ENCODE assay signal across 24 cellular contexts in genomic region chr4:147854154-147854553, GRCh38.
DNase-seq lines count a peak whose midpoint lies in the region; ATAC-seq and TF ChIP-seq lines count a peak whose summit lies in the region.
"Had no signal": no experiment of that assay in that cellular context is flagged by ENCODE, and none has a peak within 500 bp of the region (broad histone marks: within the 10 kb centered on the region; RNA-seq: fewer than 3 reads in every experiment).

No MANE protein-coding gene starts in this region.

- H2AFZ ChIP-seq in MM.1S (ENCODE audit: low read length): no peak overlapping the region
- H2AFZ ChIP-seq: neural progenitor cell had no signal

- ATAC-seq in left cardiac atrium (peak; percentile 48 to 68), HG02885 (IDR thresholded peaks at IDR 0.05; ENCODE audit: poor library complexity, unreplicated experiment) (no peak)
- ATAC-seq: activated naive CD4-positive, alpha-beta T cell treated with anti-CD3 and anti-CD28 coated beads, Interleukin-2, amount 50 U/mL, for 72 hours had no signal

- intact Hi-C loops in left cardiac atrium (cut with DNase I): no loop called here
- intact Hi-C loops in stomach (cut with DNase I; ENCODE audit: low total_unique reads): no loop called here

- peaks cover 3 to 15% (median 8%) of the 10 kb centered on the region in 4 donors for H3K36me3 ChIP-seq in stomach
- H3K36me3 ChIP-seq in MM.1S (replicated peaks; ENCODE audit: insufficient read depth, low read length): no peaks in the 10 kb centered on the region
- H3K36me3 ChIP-seq: neural progenitor cell had no signal

- H3K27me3 Mint-ChIP-seq in chondrocyte (ENCODE audit: low read depth): no peaks in the 10 kb centered on the region
- H3K27me3 Mint-ChIP-seq: activated CD4-positive, alpha-beta T cell treated with anti-CD3 and anti-CD28 coated beads, Interleukin-2, amount 10 ng/mL, durations not matched to agents 7 days and 5 days; stimulated activated naive CD8-positive, alpha-beta T cell treated with anti-CD3 and anti-CD28 coated beads, Interleukin-15, Interleukin-2, amounts not matched to agents 100 ng/mL and 50 ng/mL, for 24 hours had no signal

- no peak for TF ChIP-seq EP300 in stomach (IDR thresholded peaks at IDR 0.05)

- H3K4me3 ChIP-seq in stomach: no peak overlapping the region
- no peak overlapping the region for H3K4me3 ChIP-seq in MM.1S (ENCODE audit: low read length)
- H3K4me3 ChIP-seq: BLaER1, neural progenitor cell, upper lobe of left lung had no signal

- H3K9me3 Mint-ChIP-seq in chondrocyte (ENCODE audit: low read depth): peaks cover 3% of the 10 kb centered on the region
- H3K9me3 Mint-ChIP-seq: activated CD4-positive, alpha-beta T cell treated with anti-CD3 and anti-CD28 coated beads, Interleukin-2, amount 10 ng/mL, durations not matched to agents 7 days and 5 days; activated naive CD4-positive, alpha-beta T cell treated with anti-CD3 and anti-CD28 coated beads, Interleukin-2, amount 50 U/mL, for 72 hours; activated T-helper 1 cell treated with anti-CD3 and anti-CD28 coated beads, Interleukin-12 subunit alpha, Interleukin-12 subunit beta, Interleukin-2, Interleukin-4 antibody, amounts not matched to agents 30 ng/mL and 10 ng/mL and 1 ng/mL, durations not matched to agents 14 hours and 24 hours and 36 hours; neural progenitor cell; stimulated activated naive CD8-positive, alpha-beta T cell treated with anti-CD3 and anti-CD28 coated beads, Interleukin-15, Interleukin-2, amounts not matched to agents 100 ng/mL and 50 ng/mL, for 24 hours had no signal

- H3K27ac ChIP-seq in stomach (peak overlapping the region in 3 of 5 donors; percentile 3 to 27 (median 9)), MM.1S (ENCODE audit: low read length) (no peak overlapping the region)
- H3K27ac ChIP-seq: BLaER1, KMS-11, neural progenitor cell, upper lobe of left lung, VCaP had no signal

- peak overlapping the region; percentile 6 for H3K4me3 Mint-ChIP-seq in chondrocyte (ENCODE audit: unreplicated experiment)
- H3K4me3 Mint-ChIP-seq: activated CD4-positive, alpha-beta T cell treated with anti-CD3 and anti-CD28 coated beads, Interleukin-2, amount 10 ng/mL, durations not matched to agents 7 days and 5 days; activated T-helper 1 cell treated with anti-CD3 and anti-CD28 coated beads, Interleukin-12 subunit alpha, Interleukin-12 subunit beta, Interleukin-2, Interleukin-4 antibody, amounts not matched to agents 30 ng/mL and 10 ng/mL and 1 ng/mL, durations not matched to agents 14 hours and 24 hours and 36 hours; neural progenitor cell; stimulated activated naive CD8-positive, alpha-beta T cell treated with anti-CD3 and anti-CD28 coated beads, Interleukin-15, Interleukin-2, amounts not matched to agents 100 ng/mL and 50 ng/mL, for 24 hours; T-helper 2 cell treated with Interferon-gamma antibody and Interleukin-4, amounts not matched to agents 5 μg/mL and 100 μg/mL, for 36 hours had no signal

- no peaks in the 10 kb centered on the region for H3F3A ChIP-seq in MM.1S (ENCODE audit: insufficient read depth, low read length)

- peaks cover 3 to 52% (median 19%) of the 10 kb centered on the region in 4 donors for H3K4me1 ChIP-seq in stomach
- H3K4me1 ChIP-seq in MM.1S (ENCODE audit: low read length): no peaks in the 10 kb centered on the region

- DNase-seq in GM03348 (ENCODE audit: low spot score) (peak; percentile 20), chondrocyte (ENCODE audit: low spot score) (no peak), left cardiac atrium (no peak), stomach (no peak), NCI-H2171 (lab: John Stamatoyannopoulos, UW) (no peak), NCI-H2081 treated with DMSO at 0.1 percent for 48 hours (lab: John Stamatoyannopoulos, UW) (no peak), MM.1S (no peak)
- DNase-seq: activated CD4-positive, alpha-beta T cell treated with anti-CD3 and anti-CD28 coated beads, Interleukin-2, amount 10 ng/mL, durations not matched to agents 7 days and 5 days; DMS79 treated with DMSO at 0.1 percent for 48 hours; effector memory CD4-positive, alpha-beta T cell; NCI-H146; NCI-H2227 treated with DMSO at 0.1 percent for 48 hours; NCI-H69; stimulated activated CD4-positive, alpha-beta T cell treated with anti-CD3 and anti-CD28 coated beads, Interleukin-15, amount 100 ng/mL, for 24 hours; upper lobe of left lung had no signal

- peaks cover 28% of the 10 kb centered on the region for H3K36me3 Mint-ChIP-seq in chondrocyte (ENCODE audit: low read depth)

- TF ChIP-seq CTCF in chondrocyte (IDR thresholded peaks at IDR 0.05) (no peak), stomach (IDR thresholded peaks at IDR 0.05) (no peak), MM.1S (IDR thresholded peaks at IDR 0.05; ENCODE audit: low read length) (no peak)

- H3K27me3 ChIP-seq in stomach (no peaks in the 10 kb centered on the region), MM.1S (replicated peaks; ENCODE audit: insufficient read depth, low read length) (no peaks in the 10 kb centered on the region)
- H3K27me3 ChIP-seq: BLaER1, neural progenitor cell, upper lobe of left lung had no signal

- peak overlapping the region; percentile 79 for H3K27ac Mint-ChIP-seq in chondrocyte (ENCODE audit: unreplicated experiment)
- H3K27ac Mint-ChIP-seq: activated CD4-positive, alpha-beta T cell treated with anti-CD3 and anti-CD28 coated beads, Interleukin-2, amount 10 ng/mL, durations not matched to agents 7 days and 5 days; activated naive CD4-positive, alpha-beta T cell treated with anti-CD3 and anti-CD28 coated beads, Interleukin-2, amount 50 U/mL, for 72 hours; activated T-helper 1 cell treated with anti-CD3 and anti-CD28 coated beads, Interleukin-12 subunit alpha, Interleukin-12 subunit beta, Interleukin-2, Interleukin-4 antibody, amounts not matched to agents 30 ng/mL and 10 ng/mL and 1 ng/mL, durations not matched to agents 14 hours and 24 hours and 36 hours; stimulated activated naive CD8-positive, alpha-beta T cell treated with anti-CD3 and anti-CD28 coated beads, Interleukin-15, Interleukin-2, amounts not matched to agents 100 ng/mL and 50 ng/mL, for 24 hours; T-helper 2 cell treated with Interferon-gamma antibody and Interleukin-4, amounts not matched to agents 5 μg/mL and 100 μg/mL, for 36 hours had no signal

- no peaks in the 10 kb centered on the region for H4K20me1 ChIP-seq in MM.1S (ENCODE audit: insufficient read depth, low read length)
- H4K20me1 ChIP-seq: BLaER1 had no signal

- TF ChIP-seq POLR2A in stomach (IDR thresholded peaks at IDR 0.05): no peak

- WGBS in stomach, 5 donors: 82 to 89% (median 86%) methylated on average over 3 of the region's 3 CpGs

- H3K4me2 ChIP-seq in MM.1S (ENCODE audit: low read depth, low read length): no peak overlapping the region
- H3K4me2 ChIP-seq: BLaER1, KMS-11, neural progenitor cell had no signal

- H3K79me2 ChIP-seq in MM.1S (ENCODE audit: low read length): no peaks in the 10 kb centered on the region

- no peak overlapping the region for H3K9ac ChIP-seq in MM.1S (ENCODE audit: low read length)
- H3K9ac ChIP-seq: BLaER1, KMS-11, neural progenitor cell had no signal

- no peaks in the 10 kb centered on the region for H3K9me2 ChIP-seq in MM.1S (replicated peaks; ENCODE audit: insufficient read depth, low read length)

- H3K9me3 ChIP-seq in stomach (no peaks in the 10 kb centered on the region), MM.1S (replicated peaks; ENCODE audit: insufficient read depth, low read length) (no peaks in the 10 kb centered on the region)
- H3K9me3 ChIP-seq: upper lobe of left lung had no signal

- H3K4me1 Mint-ChIP-seq in chondrocyte (ENCODE audit: low read depth): peaks cover 70% of the 10 kb centered on the region
- H3K4me1 Mint-ChIP-seq: activated CD4-positive, alpha-beta T cell treated with anti-CD3 and anti-CD28 coated beads, Interleukin-2, amount 10 ng/mL, durations not matched to agents 7 days and 5 days had no signal
